1 cellular context compared by ENCODE assay signal in genomic region chr16:86738322-86738721, GRCh38.
TF ChIP-seq lines count a peak whose summit lies in the region.
"Not testable (repeated sequence)": the region's sequence is repeated elsewhere in the genome, so short reads cannot be mapped to it uniquely, and the experiment has no call there.

No MANE protein-coding gene starts in this region.

TF ChIP-seq in K562, 482 proteins besides CTCF, POLR2A, EP300 and RAD21:
- not testable (repeated sequence) for TF ChIP-seq ATF1 (CRISPR knock-in tag; IDR thresholded peaks at IDR 0.05)
- TF ChIP-seq ATF1 (tag; IDR thresholded peaks at IDR 0.05) (peak; percentile 46; the same call in 1 of the 2 replicates), CREM (IDR thresholded peaks at IDR 0.05; ENCODE audit: low read depth) (peak; percentile 63), CREB1 (IDR thresholded peaks at IDR 0.05) (peak; percentile 72; the same call in 1 of the 2 replicates), CREB1 (CRISPR knock-in tag; IDR thresholded peaks at IDR 0.05) (peak; percentile 48)
TF ChIP-seq in K562: peak in this region for 3; not testable (repeated sequence) for 479.
